Comparison of ENCODE assay signal across 1 cellular context in genomic region chr9:4657426-4658159, GRCh38.
TF ChIP-seq lines count a peak whose summit lies in the region.

No MANE protein-coding gene starts in this region.

TF ChIP-seq in HepG2, 621 proteins besides CTCF, POLR2A, EP300 and RAD21 (continued from another document and continues in another):
- TF ChIP-seq ARID3A (IDR thresholded peaks at IDR 0.05; ENCODE audit: low read depth, low read length) = 0 out of 2 replicates have a peak, but pooled peaks have one; percentile 33
- no peak for TF ChIP-seq SIX4 (CRISPR knock-in tag; IDR thresholded peaks at IDR 0.05)
- no peak for TF ChIP-seq KLF6 (CRISPR knock-in tag; IDR thresholded peaks at IDR 0.05)
- no peak for TF ChIP-seq ZFYVE20 (CRISPR knock-in tag; IDR thresholded peaks at IDR 0.05; ENCODE audit: borderline replicate concordance, low read depth)
- TF ChIP-seq SOX5 (CRISPR knock-in tag; IDR thresholded peaks at IDR 0.05; ENCODE audit: borderline replicate concordance) = peak; percentile 17; the same call in 1 of the 2 replicates
- 0 out of 4 replicates have a peak, but pooled peaks of 1 of the 2 experiments have one; percentile 39 for TF ChIP-seq MAFK (conservative IDR thresholded peaks at IDR 0.05 in 1 of 2, IDR thresholded peaks at IDR 0.05 in 1 of 2; ENCODE audit: low read length in 2 of 2)
- peak; percentile 43; the same call in 1 of the 2 replicates for TF ChIP-seq POGZ (CRISPR knock-in tag; IDR thresholded peaks at IDR 0.05)
- TF ChIP-seq FOXA3 (CRISPR knock-in tag; IDR thresholded peaks at IDR 0.05) = peak; percentile 83
- TF ChIP-seq TFDP1 (CRISPR knock-in tag; IDR thresholded peaks at IDR 0.05; ENCODE audit: borderline replicate concordance) = no peak
- 0 out of 2 replicates have a peak, but pooled peaks have one; percentile 37 for TF ChIP-seq RFXAP (CRISPR knock-in tag; IDR thresholded peaks at IDR 0.05; ENCODE audit: borderline replicate concordance)
- TF ChIP-seq GPN1 (CRISPR knock-in tag; IDR thresholded peaks at IDR 0.05; ENCODE audit: borderline replicate concordance) = no peak
- no peak for TF ChIP-seq HNF1A (IDR thresholded peaks at IDR 0.05; ENCODE audit: low read depth)
- TF ChIP-seq HNF1A (CRISPR knock-in tag; IDR thresholded peaks at IDR 0.05; ENCODE audit: borderline replicate concordance) = 0 out of 2 replicates have a peak, but pooled peaks have one; percentile 26
- TF ChIP-seq TP53 (CRISPR knock-in tag; conservative IDR thresholded peaks at IDR 0.05) = no peak
- TF ChIP-seq TBX2 (CRISPR knock-in tag; IDR thresholded peaks at IDR 0.05; ENCODE audit: borderline replicate concordance) = peak; percentile 73
- TF ChIP-seq ZNF33B (CRISPR knock-in tag; IDR thresholded peaks at IDR 0.05) = no peak
- TF ChIP-seq TGIF2 (CRISPR knock-in tag; IDR thresholded peaks at IDR 0.05) = no peak
- TF ChIP-seq SAP130 (CRISPR knock-in tag; IDR thresholded peaks at IDR 0.05; ENCODE audit: low read depth) = peak; percentile 41
- TF ChIP-seq ZNF362 (CRISPR knock-in tag; IDR thresholded peaks at IDR 0.05; ENCODE audit: borderline replicate concordance) = peak; percentile 82; the same call in 1 of the 2 replicates
- no peak for TF ChIP-seq TEF (CRISPR knock-in tag; IDR thresholded peaks at IDR 0.05)
- peak; percentile 90 for TF ChIP-seq FOXP4 (CRISPR knock-in tag; IDR thresholded peaks at IDR 0.05)
- no peak for TF ChIP-seq RARG (CRISPR knock-in tag; IDR thresholded peaks at IDR 0.05; ENCODE audit: low read depth)
- peak; percentile 82; the same call in 1 of the 2 replicates for TF ChIP-seq AHDC1 (CRISPR knock-in tag; IDR thresholded peaks at IDR 0.05; ENCODE audit: borderline replicate concordance)
- peak; percentile 46; the same call in 1 of the 2 replicates for TF ChIP-seq MBD4 (IDR thresholded peaks at IDR 0.05; ENCODE audit: borderline replicate concordance, low read length)
- TF ChIP-seq ZBTB21 (CRISPR knock-in tag; IDR thresholded peaks at IDR 0.05) = no peak
- TF ChIP-seq FOXO4 (CRISPR knock-in tag; conservative IDR thresholded peaks at IDR 0.05) = no peak
- TF ChIP-seq ZKSCAN1 (IDR thresholded peaks at IDR 0.05; ENCODE audit: low read length) = no peak
- TF ChIP-seq ZNF354B (CRISPR knock-in tag; IDR thresholded peaks at IDR 0.05) = no peak
- TF ChIP-seq SAFB2 (CRISPR knock-in tag; IDR thresholded peaks at IDR 0.05; ENCODE audit: borderline replicate concordance, low read depth) = no peak
- TF ChIP-seq FOXA1 (IDR thresholded peaks at IDR 0.05) = no peak
- peak; percentile 80 for TF ChIP-seq FOXA1 (CRISPR knock-in tag; IDR thresholded peaks at IDR 0.05)
- no peak for TF ChIP-seq CHD2 (IDR thresholded peaks at IDR 0.05; ENCODE audit: low read depth, low read length)
- no peak for TF ChIP-seq MTA1 (CRISPR knock-in tag; IDR thresholded peaks at IDR 0.05; ENCODE audit: borderline replicate concordance)
- TF ChIP-seq ZNF33A (CRISPR knock-in tag; IDR thresholded peaks at IDR 0.05; ENCODE audit: borderline replicate concordance) = no peak
- TF ChIP-seq ZNF281 (CRISPR knock-in tag; IDR thresholded peaks at IDR 0.05; ENCODE audit: borderline replicate concordance) = peak; percentile 83; the same call in 1 of the 2 replicates
- TF ChIP-seq ZFP36 (IDR thresholded peaks at IDR 0.05; ENCODE audit: borderline replicate concordance, low read depth, low read length, partially characterized antibody) = no peak
- peak; percentile 61 for TF ChIP-seq HHEX (CRISPR knock-in tag; IDR thresholded peaks at IDR 0.05)
- TF ChIP-seq ZNF713 (CRISPR knock-in tag; IDR thresholded peaks at IDR 0.05) = no peak
- peak; percentile 61; the same call in 1 of the 2 replicates for TF ChIP-seq GFI1 (CRISPR knock-in tag; IDR thresholded peaks at IDR 0.05; ENCODE audit: borderline replicate concordance)
